13 cellular contexts compared by ENCODE assay signal in the genomic region with DNA sequence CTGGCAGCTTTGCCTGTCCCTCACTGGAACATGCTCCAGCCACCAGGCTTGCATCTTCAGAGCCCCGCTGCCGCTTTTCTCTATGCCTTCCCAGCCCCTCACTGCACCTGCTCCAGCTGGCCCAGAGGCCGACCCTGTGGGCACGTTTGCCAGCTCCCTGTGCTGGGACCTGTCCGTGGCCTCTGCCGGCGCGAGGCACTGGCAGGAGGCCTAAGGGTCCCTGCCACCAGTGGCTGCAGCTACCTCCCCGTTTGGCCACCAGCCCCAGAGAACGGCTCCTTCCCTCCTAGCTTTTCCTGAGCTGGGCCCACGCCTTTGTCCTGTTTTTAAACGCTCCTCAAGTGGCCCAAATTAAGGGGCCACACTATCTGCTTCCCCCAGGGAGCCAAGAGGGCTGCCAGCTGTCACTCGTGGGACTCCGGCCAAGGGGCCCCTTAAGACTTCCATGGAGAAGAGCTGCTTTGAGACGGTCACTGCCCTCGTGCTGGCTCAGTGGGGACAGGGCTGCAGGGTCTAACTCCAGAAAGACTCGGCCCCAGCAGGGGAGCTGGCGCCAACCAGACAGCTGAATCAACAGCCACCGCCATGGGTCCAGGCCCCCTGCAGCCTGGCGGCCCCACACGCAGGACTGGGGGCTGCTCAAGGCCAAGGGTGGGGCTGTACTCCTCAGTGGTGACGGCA. TPM values are rescaled to one million over a fixed set of nuclear protein-coding genes. Genes with fewer than 3 reads are reported as not detected.
A peak's percentile ranks its signal among the peaks of the same experiment; 100 is the strongest.
DNase-seq lines count a peak whose midpoint lies in the region; ATAC-seq and TF ChIP-seq lines count a peak whose summit lies in the region.
"Had no signal": no experiment of that assay in that cellular context is flagged by ENCODE, and none has a peak within 500 bp of the region (broad histone marks: within the 10 kb centered on the region; RNA-seq: fewer than 3 reads in every experiment).

No MANE protein-coding gene starts in this region.

- H3K4me3 ChIP-seq in BE2C (ENCODE audit: low read depth, low read length) (no peak overlapping the region), SJCRH30 (no peak overlapping the region)
- H3K4me3 ChIP-seq: esophagus squamous epithelium had no signal

- DNase-seq in BE2C (peak; percentile 45), NCI-H1105 treated with DMSO at 0.1 percent for 48 hours (lab: John Stamatoyannopoulos, UW) (peak; percentile 76), SJCRH30 (peak; percentile 99), myocyte (ENCODE audit: low read depth) (peak; percentile 80), inferior parietal cortex (ENCODE audit: extremely low spot score) (no peak), RKO (ENCODE audit: low spot score) (no peak), SW480 (ENCODE audit: low spot score) (no peak)
- DNase-seq: activated B cell treated with CpG ODN at 0.5 μM for 24 hours; activated T-cell treated with anti-CD3 and anti-CD28 coated beads, Interleukin-2, amount 50 U/mL, for 4 hours; esophagus squamous epithelium; SIG-M5; small intestine had no signal

- H3K36me3 ChIP-seq in BE2C (no peaks in the 10 kb centered on the region), SJCRH30 (no peaks in the 10 kb centered on the region)
- H3K36me3 ChIP-seq: esophagus squamous epithelium had no signal

- H3K27ac ChIP-seq in SJCRH30 = peak overlapping the region; percentile 90

- H3K9me3 ChIP-seq in BE2C = no peaks in the 10 kb centered on the region
- H3K9me3 ChIP-seq in SJCRH30 (replicated peaks) = no peaks in the 10 kb centered on the region
- H3K9me3 ChIP-seq: esophagus squamous epithelium had no signal

- H3K27me3 ChIP-seq in BE2C = no peaks in the 10 kb centered on the region
- H3K27me3 ChIP-seq in SJCRH30 = no peaks in the 10 kb centered on the region
- H3K27me3 ChIP-seq: esophagus squamous epithelium had no signal

- no peak for TF ChIP-seq CTCF in BE2C (IDR thresholded peaks at IDR 0.05; ENCODE audit: low read depth, low read length)

- no peak for ATAC-seq in HG03039 (IDR thresholded peaks at IDR 0.05; ENCODE audit: unreplicated experiment)
- ATAC-seq: activated T-cell treated with anti-CD3 and anti-CD28 coated beads, Interleukin-2, amount 50 U/mL, for 4 hours had no signal

- H3K4me1 ChIP-seq in BE2C (peaks cover 42% of the 10 kb centered on the region), SJCRH30 (peaks cover 62% of the 10 kb centered on the region)

RNA-seq across cellular contexts. Expression of gene WNT7B, which starts 24.6 kb away (rescaled TPM):
- polyA plus RNA-seq in BE2C (2012; ENCODE audit: insufficient read depth, insufficient read length, low read depth) = not detected
- total RNA-seq in SJCRH30 (2014; rRNA removed; shearing (Covaris generic)) = not detected in 2 replicates
- not detected in 2 replicates for total RNA-seq in myocyte
- not detected for polyA plus RNA-seq in myocyte (2012)
- total RNA-seq: activated B cell treated with CpG ODN at 0.5 μM for 24 hours had no signal

Comparison
In these comparisons a context has a peak if more than half of its experiments do, and no peak if none do; other contexts are left out.
1. DNase-seq: peak in BE2C (single experiment), NCI-H1105 treated with DMSO at 0.1 percent for 48 hours (single experiment), SJCRH30 (2 of 2) and myocyte (single experiment); none in inferior parietal cortex (single experiment), RKO (single experiment) and SW480 (single experiment).